24 cellular contexts compared by ENCODE assay signal in the genomic region with DNA sequence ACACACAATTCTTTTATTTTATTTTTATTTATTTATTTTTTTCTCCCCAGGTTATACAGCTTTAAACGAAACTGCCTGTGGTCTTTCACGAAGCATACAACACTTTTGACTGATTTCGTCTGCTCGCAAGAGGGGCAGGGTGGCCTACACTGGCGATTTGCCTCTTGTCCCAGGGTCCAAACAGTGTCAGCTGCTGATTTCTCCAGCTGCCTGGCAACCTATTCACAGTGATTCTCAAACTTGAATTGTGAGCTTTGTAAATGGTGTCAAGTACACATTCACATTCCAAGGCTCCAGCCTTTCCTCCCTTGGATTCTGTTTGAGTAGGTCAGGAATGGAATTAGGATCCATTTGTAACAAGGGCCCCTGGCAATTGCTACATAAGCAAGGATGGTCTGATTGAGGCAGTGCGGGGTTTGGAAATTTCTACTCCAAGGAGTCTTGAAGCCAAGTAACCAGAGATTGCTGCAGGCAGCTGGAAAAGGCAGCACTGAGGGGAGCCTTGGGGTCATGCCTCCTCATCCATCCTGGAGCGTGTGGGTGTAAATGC.
DNase-seq lines count a peak whose midpoint lies in the region; ATAC-seq and TF ChIP-seq lines count a peak whose summit lies in the region.
"Had no signal": no experiment of that assay in that cellular context is flagged by ENCODE, and none has a peak within 500 bp of the region (broad histone marks: within the 10 kb centered on the region; RNA-seq: fewer than 3 reads in every experiment).

No MANE protein-coding gene starts in this region.

- no peak for DNase-seq in activated CD4-positive, alpha-beta T cell treated with anti-CD3 and anti-CD28 coated beads, Interleukin-2, amount 10 ng/mL, durations not matched to agents 7 days and 5 days
- DNase-seq in activated CD4-positive, alpha-beta T cell treated with anti-CD3 and anti-CD28 coated beads for 1 hour: no peak
- DNase-seq in left lung (no peak), neural crest cell (ENCODE audit: low read depth, low spot score) (no peak), type B pancreatic cell (ENCODE audit: extremely low spot score, unreplicated experiment) (no peak), SIG-M5 (lab: John Stamatoyannopoulos, UW) (no peak)
- no peak for DNase-seq in activated T-cell treated with anti-CD3 and anti-CD28 coated beads, Interleukin-2, amount 50 U/mL, for 48 hours
- DNase-seq in CD4-positive, alpha-beta T cell: no peak
- DNase-seq: 8988T; AML-193; EL; GF-D8; H7; MG63; NCI-H1048; NCI-H1417 treated with DMSO at 0.1 percent for 48 hours; NCI-H187; NCI-H2107; NCI-H2227 treated with DMSO at 0.1 percent for 48 hours; NCI-H510A treated with DMSO at 0.1 percent for 48 hours; NCI-H748 treated with DMSO at 0.1 percent for 48 hours; NK-92 treated with Interleukin-12 subunit alpha and Interleukin-12 subunit beta, amount 100 ng/mL, for 24 hours had no signal

- H3K27ac ChIP-seq in left lung: no peak overlapping the region
- H3K27ac ChIP-seq in CD4-positive, alpha-beta T cell (ENCODE audit: low read depth, low read length): no peak overlapping the region

- H3K36me3 ChIP-seq in left lung: no peaks in the 10 kb centered on the region
- H3K36me3 ChIP-seq: MG63 had no signal

- peak; percentile 55 for ATAC-seq in left lung
- ATAC-seq in CD4-positive, alpha-beta T cell (ENCODE audit: poor library complexity): no peak
- ATAC-seq: K562, Panc1 had no signal

- no peaks in the 10 kb centered on the region for H3K9me3 Mint-ChIP-seq in activated CD4-positive, alpha-beta T cell treated with anti-CD3 and anti-CD28 coated beads, Interleukin-2, amount 10 ng/mL, durations not matched to agents 7 days and 5 days
- no peaks in the 10 kb centered on the region for H3K9me3 Mint-ChIP-seq in neural crest cell
- no peaks in the 10 kb centered on the region for H3K9me3 Mint-ChIP-seq in type B pancreatic cell
- H3K9me3 Mint-ChIP-seq in CD4-positive, alpha-beta T cell: no peaks in the 10 kb centered on the region

- no peaks in the 10 kb centered on the region for H3K9me3 ChIP-seq in left lung
- H3K9me3 ChIP-seq in CD4-positive, alpha-beta T cell (ENCODE audit: control insufficient read depth, low read length): no peaks in the 10 kb centered on the region
- H3K9me3 ChIP-seq: MG63 had no signal

- TF ChIP-seq CTCF in left lung (IDR thresholded peaks at IDR 0.05) (no peak), neural crest cell (conservative IDR thresholded peaks at IDR 0.05) (no peak), type B pancreatic cell (conservative IDR thresholded peaks at IDR 0.05) (no peak)
- no peak for TF ChIP-seq CTCF in CD4-positive, alpha-beta T cell (IDR thresholded peaks at IDR 0.05)

- H3K27me3 Mint-ChIP-seq in activated CD4-positive, alpha-beta T cell treated with anti-CD3 and anti-CD28 coated beads, Interleukin-2, amount 10 ng/mL, durations not matched to agents 7 days and 5 days: peaks cover 2% of the 10 kb centered on the region
- H3K27me3 Mint-ChIP-seq in neural crest cell (ENCODE audit: low read depth): no peaks in the 10 kb centered on the region
- no peaks in the 10 kb centered on the region for H3K27me3 Mint-ChIP-seq in type B pancreatic cell
- no peaks in the 10 kb centered on the region for H3K27me3 Mint-ChIP-seq in CD4-positive, alpha-beta T cell

- H3K4me1 Mint-ChIP-seq in activated CD4-positive, alpha-beta T cell treated with anti-CD3 and anti-CD28 coated beads, Interleukin-2, amount 10 ng/mL, durations not matched to agents 7 days and 5 days: no peaks in the 10 kb centered on the region
- H3K4me1 Mint-ChIP-seq in neural crest cell (peaks cover 58% of the 10 kb centered on the region), type B pancreatic cell (ENCODE audit: unreplicated experiment) (peaks cover 51% of the 10 kb centered on the region)
- H3K4me1 Mint-ChIP-seq in CD4-positive, alpha-beta T cell (ENCODE audit: low read depth): no peaks in the 10 kb centered on the region

- CTCF ChIA-PET in activated CD4-positive, alpha-beta T cell treated with anti-CD3 and anti-CD28 coated beads, Interleukin-2, amount 10 ng/mL, durations not matched to agents 7 days and 5 days (lab: Charles Lee): interaction anchor here (1.0 kb wide), 1 partner anchor 9 kb away, joined by 5 read pairs; no protein-coding TSS in a partner anchor
- CTCF ChIA-PET in CD4-positive, alpha-beta T cell (lab: Charles Lee): no interaction called here

- H3K36me3 Mint-ChIP-seq in activated CD4-positive, alpha-beta T cell treated with anti-CD3 and anti-CD28 coated beads, Interleukin-2, amount 10 ng/mL, durations not matched to agents 7 days and 5 days (ENCODE audit: low read depth): no peaks in the 10 kb centered on the region
- H3K36me3 Mint-ChIP-seq in neural crest cell (ENCODE audit: low read depth): no peaks in the 10 kb centered on the region
- no peaks in the 10 kb centered on the region for H3K36me3 Mint-ChIP-seq in type B pancreatic cell
- no peaks in the 10 kb centered on the region for H3K36me3 Mint-ChIP-seq in CD4-positive, alpha-beta T cell (ENCODE audit: low read depth)

- H3K4me1 ChIP-seq in left lung: peaks cover 0 to 3% of the 10 kb centered on the region in 2 donors

- peak overlapping the region; percentile 36 for H3K27ac Mint-ChIP-seq in activated CD4-positive, alpha-beta T cell treated with anti-CD3 and anti-CD28 coated beads, Interleukin-2, amount 10 ng/mL, durations not matched to agents 7 days and 5 days
- H3K27ac Mint-ChIP-seq in neural crest cell (ENCODE audit: unreplicated experiment) (peak overlapping the region; percentile 19), type B pancreatic cell (no peak overlapping the region)
- no peak overlapping the region for H3K27ac Mint-ChIP-seq in CD4-positive, alpha-beta T cell

- intact Hi-C loops in left lung (cut with DNase I): no loop called here
- intact Hi-C loops in CD4-positive, alpha-beta T cell (cut with DNase I, micrococcal nuclease): no loop called here

- POLR2A ChIA-PET in activated CD4-positive, alpha-beta T cell treated with anti-CD3 and anti-CD28 coated beads, Interleukin-2, amount 10 ng/mL, durations not matched to agents 7 days and 5 days (lab: Charles Lee): no interaction called here
- POLR2A ChIA-PET in CD4-positive, alpha-beta T cell (lab: Charles Lee): no interaction called here

- H3K4me3 Mint-ChIP-seq in activated CD4-positive, alpha-beta T cell treated with anti-CD3 and anti-CD28 coated beads, Interleukin-2, amount 10 ng/mL, durations not matched to agents 7 days and 5 days: no peak overlapping the region
- H3K4me3 Mint-ChIP-seq in neural crest cell: no peak overlapping the region
- peak overlapping the region; percentile 52 for H3K4me3 Mint-ChIP-seq in type B pancreatic cell
- no peak overlapping the region for H3K4me3 Mint-ChIP-seq in CD4-positive, alpha-beta T cell

- H3K4me3 ChIP-seq in left lung: no peak overlapping the region
- H3K4me3 ChIP-seq: K562, MG63 had no signal

- H3K27me3 ChIP-seq in left lung: no peaks in the 10 kb centered on the region
- H3K27me3 ChIP-seq in CD4-positive, alpha-beta T cell (ENCODE audit: control insufficient read depth, insufficient read depth, low read length): no peaks in the 10 kb centered on the region
- H3K27me3 ChIP-seq: MG63 had no signal

Comparison
In these comparisons a context has a peak if more than half of its experiments do, and no peak if none do; other contexts are left out.
1. H3K27ac Mint-ChIP-seq: peak in activated CD4-positive, alpha-beta T cell treated with anti-CD3 and anti-CD28 coated beads, Interleukin-2, amount 10 ng/mL, durations not matched to agents 7 days and 5 days (single experiment) and neural crest cell (single experiment); none in type B pancreatic cell (single experiment) and CD4-positive, alpha-beta T cell (single experiment).